Comparison of ENCODE assay signal across 1 cellular context in genomic region chr3:190307164-190307545, GRCh38.
TF ChIP-seq lines count a peak whose summit lies in the region.

No MANE protein-coding gene starts in this region.

TF ChIP-seq in HepG2, 621 proteins besides CTCF, POLR2A, EP300 and RAD21 (continued from another document):
- TF ChIP-seq ZNF83 (CRISPR knock-in tag; IDR thresholded peaks at IDR 0.05; ENCODE audit: borderline replicate concordance) (no peak), SOX5 (CRISPR knock-in tag; IDR thresholded peaks at IDR 0.05; ENCODE audit: borderline replicate concordance) (peak; percentile 86; the same call in 1 of the 2 replicates), KLF12 (CRISPR knock-in tag; IDR thresholded peaks at IDR 0.05; ENCODE audit: borderline replicate concordance) (no peak)
